ENCODE assay signal across 1 cellular context in the genomic region with DNA sequence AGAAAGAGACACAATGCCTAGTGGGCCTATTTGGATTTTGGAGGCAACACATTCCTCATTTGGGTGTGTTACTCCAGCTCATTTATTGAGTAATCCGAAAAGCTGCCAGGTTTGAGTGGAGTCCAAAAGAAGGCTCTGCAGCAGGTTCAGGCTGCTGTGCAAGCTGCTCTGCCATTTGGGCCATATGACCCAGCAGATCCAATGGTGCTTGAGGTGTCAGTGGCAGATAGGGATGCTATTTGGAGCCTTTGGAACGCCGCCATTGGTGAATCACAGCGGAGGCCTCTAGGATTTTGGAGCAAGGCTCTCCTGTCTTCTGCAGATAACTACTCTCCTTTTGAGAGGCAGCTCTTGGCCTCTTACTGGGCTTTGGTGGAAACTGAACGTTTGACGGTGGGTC.
TF ChIP-seq lines count a peak whose summit lies in the region.

No MANE protein-coding gene starts in this region.

TF ChIP-seq in K562, 482 proteins besides CTCF, POLR2A, EP300 and RAD21 (continued from another document):
- TF ChIP-seq, protein P1, sequence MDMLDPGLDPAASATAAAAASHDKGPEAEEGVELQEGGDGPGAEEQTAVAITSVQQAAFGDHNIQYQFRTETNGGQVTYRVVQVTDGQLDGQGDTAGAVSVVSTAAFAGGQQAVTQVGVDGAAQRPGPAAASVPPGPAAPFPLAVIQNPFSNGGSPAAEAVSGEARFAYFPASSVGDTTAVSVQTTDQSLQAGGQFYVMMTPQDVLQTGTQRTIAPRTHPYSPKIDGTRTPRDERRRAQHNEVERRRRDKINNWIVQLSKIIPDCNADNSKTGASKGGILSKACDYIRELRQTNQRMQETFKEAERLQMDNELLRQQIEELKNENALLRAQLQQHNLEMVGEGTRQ (CRISPR knock-in tag; IDR thresholded peaks at IDR 0.05): peak; percentile 62
- TF ChIP-seq, protein P2, sequence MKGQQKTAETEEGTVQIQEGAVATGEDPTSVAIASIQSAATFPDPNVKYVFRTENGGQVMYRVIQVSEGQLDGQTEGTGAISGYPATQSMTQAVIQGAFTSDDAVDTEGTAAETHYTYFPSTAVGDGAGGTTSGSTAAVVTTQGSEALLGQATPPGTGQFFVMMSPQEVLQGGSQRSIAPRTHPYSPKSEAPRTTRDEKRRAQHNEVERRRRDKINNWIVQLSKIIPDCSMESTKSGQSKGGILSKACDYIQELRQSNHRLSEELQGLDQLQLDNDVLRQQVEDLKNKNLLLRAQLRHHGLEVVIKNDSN (CRISPR knock-in tag; IDR thresholded peaks at IDR 0.05): peak; percentile 56; the same call in 1 of the 2 replicates
- 0 out of 4 replicates have a peak, but pooled peaks of 1 of the 2 experiments have one; percentile 6 for TF ChIP-seq TRIM24 (IDR thresholded peaks at IDR 0.05)
- peak; percentile 51 to 84; a peak in 3 of 4 replicates for TF ChIP-seq RCOR1 (IDR thresholded peaks at IDR 0.05; ENCODE audit: borderline replicate concordance in 1 of 2, low read depth in 2 of 2, low read length in 2 of 2)
- TF ChIP-seq KDM1A (IDR thresholded peaks at IDR 0.05): peak; percentile 88 to 90
- peak; percentile 70 for TF ChIP-seq CBFA2T3 (IDR thresholded peaks at IDR 0.05)
